Comparison of ENCODE assay signal across 16 cellular contexts in the genomic region with DNA sequence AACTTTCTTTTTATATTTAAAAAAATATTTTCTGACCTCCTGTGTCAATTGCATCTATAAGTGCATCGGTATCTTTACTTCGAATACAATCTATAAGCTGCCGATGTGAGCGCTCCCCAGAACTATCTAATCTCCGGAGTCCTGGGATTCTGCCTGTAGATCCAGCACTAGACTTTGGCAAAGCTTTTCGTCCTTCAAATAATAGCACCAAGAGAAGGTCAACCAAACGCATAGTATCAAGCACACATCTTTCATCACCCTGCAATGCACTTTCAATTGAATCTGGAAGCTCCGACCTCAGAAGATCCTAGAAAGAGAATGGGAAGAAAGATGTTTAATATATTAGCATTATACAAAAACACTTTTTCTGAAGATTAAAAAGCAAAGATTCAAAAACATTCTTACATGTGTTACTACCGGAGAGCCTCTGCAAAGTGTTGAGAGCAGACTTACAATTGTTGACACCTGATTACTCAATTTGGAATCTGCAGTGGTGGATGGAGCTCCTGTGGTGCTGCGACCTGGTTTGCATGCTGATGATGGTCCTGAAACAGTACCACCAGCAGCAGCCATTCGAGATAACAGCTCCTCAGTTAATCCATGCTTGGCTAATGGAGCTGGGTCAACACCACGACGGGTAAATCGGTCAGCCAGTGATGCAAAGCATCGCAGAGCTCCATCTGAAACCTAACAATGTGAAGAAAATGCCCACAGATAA. TPM values are rescaled to one million over a fixed set of nuclear protein-coding genes. Genes with fewer than 3 reads are reported as not detected.
A peak's percentile ranks its signal among the peaks of the same experiment; 100 is the strongest.
DNase-seq lines count a peak whose midpoint lies in the region; ATAC-seq, FAIRE-seq and TF ChIP-seq lines count a peak whose summit lies in the region.
"Had no signal": no experiment of that assay in that cellular context is flagged by ENCODE, and none has a peak within 500 bp of the region (broad histone marks: within the 10 kb centered on the region; RNA-seq: fewer than 3 reads in every experiment).

No MANE protein-coding gene starts in this region.

- DNase-seq in left ventricle myocardium superior (no peak), right cardiac atrium (no peak), HTR-8/SVneo (ENCODE audit: insufficient read length, low spot score) (no peak), endodermal cell (peak; percentile 53), aorta (no peak)
- no peak for DNase-seq in activated effector memory CD4-positive, alpha-beta T cell treated with Interleukin-2 at 50 U/mL for 16 hours
- DNase-seq: C1 segment of cervical spinal cord; Calu3; CD4-positive, alpha-beta T cell; DMS 273 treated with DMSO at 0.1 percent for 48 hours; GM23248; H7 had no signal

- TF ChIP-seq CTCF in endodermal cell (conservative IDR thresholded peaks at IDR 0.05), result no peak

- H3K4me3 Mint-ChIP-seq in endodermal cell, result no peak overlapping the region
- H3K4me3 Mint-ChIP-seq: B cell; CD4-positive, alpha-beta T cell had no signal

- H3K36me3 Mint-ChIP-seq in endodermal cell (ENCODE audit: low read depth), result peaks cover 66% of the 10 kb centered on the region

- H3K27ac ChIP-seq in right cardiac atrium (ENCODE audit: low read length), result no peak overlapping the region
- no peak overlapping the region for H3K27ac ChIP-seq in endodermal cell (ENCODE audit: low read depth, low read length)
- H3K27ac ChIP-seq in aorta (ENCODE audit: low read depth in 1 of 2, low read length in 2 of 2), result no peak overlapping the region

- FAIRE-seq in HTR-8/SVneo (lab: Jason Lieb, UNC), result peak; percentile 90
- FAIRE-seq: A204.1, GM12878 had no signal

- H3K4me3 ChIP-seq in right cardiac atrium (ENCODE audit: low read length) (no peak overlapping the region), endodermal cell (ENCODE audit: low read length) (no peak overlapping the region), aorta (ENCODE audit: low read length in 2 of 2) (no peak overlapping the region)
- H3K4me3 ChIP-seq: GM12878, GM23248 had no signal

- ATAC-seq in left ventricle myocardium superior (peak; percentile 51), right cardiac atrium (no peak), HG02970 (IDR thresholded peaks at IDR 0.05; ENCODE audit: low FRiP score, unreplicated experiment) (no peak), aorta (ENCODE audit: low FRiP score) (no peak)
- ATAC-seq: GM12878 had no signal

- 74% methylated on average over 15 of the region's 15 CpGs for WGBS in right cardiac atrium
- WGBS in endodermal cell (ENCODE audit: insufficient coverage in 1 of 2, insufficient read length in 1 of 2), 2 experiments, result 94 to 97% methylated on average over 8 to 14 of the region's 15 CpGs
- WGBS in aorta, 2 donors, result 91% methylated on average over 15 of the region's 15 CpGs

- H3K27me3 ChIP-seq in right cardiac atrium (ENCODE audit: control insufficient read depth, insufficient read depth) (no peaks in the 10 kb centered on the region), endodermal cell (ENCODE audit: control insufficient read depth, insufficient read depth, low read length, poor library complexity, severe bottlenecking) (no peaks in the 10 kb centered on the region), aorta (ENCODE audit: control insufficient read depth in 1 of 2, insufficient read depth in 2 of 2, low read length in 1 of 2) (no peaks in the 10 kb centered on the region)

- H3K9ac ChIP-seq in endodermal cell (ENCODE audit: extremely low read depth, low read length, poor library complexity, severe bottlenecking), result no peak overlapping the region
- H3K9ac ChIP-seq: GM23248 had no signal

- peaks cover 3% of the 10 kb centered on the region for H3K4me1 Mint-ChIP-seq in endodermal cell
- H3K4me1 Mint-ChIP-seq: B cell had no signal

- intact Hi-C loops in left ventricle myocardium superior (cut with micrococcal nuclease) (no loop called here), right cardiac atrium (cut with DNase I) (no loop called here), aorta (cut with DNase I) (no loop called here)

- no peaks in the 10 kb centered on the region for H3K9me3 Mint-ChIP-seq in endodermal cell
- H3K9me3 Mint-ChIP-seq: CD4-positive, alpha-beta T cell had no signal

- H3K36me3 ChIP-seq in endodermal cell (ENCODE audit: control insufficient read depth, insufficient read depth, low read length), result peaks cover 88% of the 10 kb centered on the region
- peaks cover 2 to 6% of the 10 kb centered on the region in 2 donors for H3K36me3 ChIP-seq in aorta (ENCODE audit: control insufficient read depth in 1 of 2, insufficient read depth in 2 of 2, low read length in 1 of 2)

- no peak overlapping the region for H3K27ac Mint-ChIP-seq in endodermal cell
- H3K27ac Mint-ChIP-seq: B cell had no signal

- no peaks in the 10 kb centered on the region for H3K9me3 ChIP-seq in right cardiac atrium (ENCODE audit: control insufficient read depth, low read length)
- no peaks in the 10 kb centered on the region for H3K9me3 ChIP-seq in endodermal cell (ENCODE audit: control insufficient read depth, low read length)
- H3K9me3 ChIP-seq in aorta (ENCODE audit: control insufficient read depth, low read length), result no peaks in the 10 kb centered on the region

- H3K4me1 ChIP-seq in right cardiac atrium (ENCODE audit: control insufficient read depth, insufficient read depth, low read length) (no peaks in the 10 kb centered on the region), endodermal cell (ENCODE audit: control insufficient read depth, insufficient read depth, low read length) (no peaks in the 10 kb centered on the region), aorta (ENCODE audit: control insufficient read depth in 1 of 2, insufficient read depth in 2 of 2, low read length in 2 of 2) (no peaks in the 10 kb centered on the region)

- no peaks in the 10 kb centered on the region for H3K27me3 Mint-ChIP-seq in endodermal cell (ENCODE audit: insufficient read depth)
- H3K27me3 Mint-ChIP-seq: B cell; CD4-positive, alpha-beta T cell had no signal

RNA-seq across cellular contexts. Expression of gene HECTD1, which starts 34.3 kb away (rescaled TPM):
- total RNA-seq in left ventricle myocardium superior (159 TPM), right cardiac atrium (100 to 1,000 TPM; 122 to 159 (median 141) TPM), endodermal cell (100 to 1,000 TPM; 118 to 132 TPM), aorta (100 to 1,000 TPM; 137 to 164 TPM)
- polyA plus RNA-seq in right cardiac atrium (67.3 TPM), aorta (10 to 100 TPM; 23.5 to 47.6 TPM)
- polyA plus RNA-seq in endodermal cell (2013, experiment 1 of 2), result 62.0 TPM
- polyA plus RNA-seq in endodermal cell (2013, experiment 2 of 2), result 64.7 TPM
